22 cellular contexts compared by ENCODE assay signal in genomic region chr4:125666635-125667034, GRCh38.
DNase-seq lines count a peak whose midpoint lies in the region; ATAC-seq, FAIRE-seq and TF ChIP-seq lines count a peak whose summit lies in the region.
"Had no signal": no experiment of that assay in that cellular context is flagged by ENCODE, and none has a peak within 500 bp of the region (broad histone marks: within the 10 kb centered on the region; RNA-seq: fewer than 3 reads in every experiment).

No MANE protein-coding gene starts in this region.

- H3K4me1 ChIP-seq in adipocyte (ENCODE audit: control insufficient read depth, insufficient read depth, low read length) (no peaks in the 10 kb centered on the region), thyroid gland (peaks cover 0 to 6% of the 10 kb centered on the region in 2 donors)
- H3K4me1 ChIP-seq: Caco-2 had no signal

- peak overlapping the region; percentile 69 for H3K27ac Mint-ChIP-seq in osteocyte (ENCODE audit: unreplicated experiment)
- H3K27ac Mint-ChIP-seq: CD4-positive, alpha-beta T cell; GM23338 had no signal

- intact Hi-C loops in thyroid gland (cut with DNase I), result no loop called here

- no peak for ATAC-seq in HG02610 (IDR thresholded peaks at IDR 0.05; ENCODE audit: unreplicated experiment)
- ATAC-seq: GM23338, PC-3 had no signal

- H3K9me3 ChIP-seq in adipocyte (ENCODE audit: control insufficient read depth, low read length) (no peaks in the 10 kb centered on the region), thyroid gland (no peaks in the 10 kb centered on the region)
- H3K9me3 ChIP-seq: Caco-2 had no signal

- no peak overlapping the region for H3K4me3 ChIP-seq in adipocyte (ENCODE audit: low read length)
- no peak overlapping the region for H3K4me3 ChIP-seq in thyroid gland (replicated peaks in 1 of 3)
- H3K4me3 ChIP-seq: GM23338 had no signal

- peaks cover 4% of the 10 kb centered on the region for H3K9me3 Mint-ChIP-seq in osteocyte (ENCODE audit: unreplicated experiment)
- H3K9me3 Mint-ChIP-seq: CD4-positive, alpha-beta T cell had no signal

- no peak overlapping the region for H3K9ac ChIP-seq in adipocyte (ENCODE audit: low read length)

- DNase-seq in NCI-H345 (lab: John Stamatoyannopoulos, UW), result peak; percentile 8
- DNase-seq in NCI-H345 treated with DMSO at 0.1 percent for 48 hours (lab: John Stamatoyannopoulos, UW; ENCODE audit: unreplicated experiment), result no peak
- peak; percentile 36 for DNase-seq in NCI-H2029 treated with DMSO at 0.1 percent for 48 hours (lab: John Stamatoyannopoulos, UW)
- peak; percentile 15 for DNase-seq in adipocyte (ENCODE audit: low read depth)
- no peak for DNase-seq in osteocyte (ENCODE audit: extremely low spot score, unreplicated experiment)
- no peak for DNase-seq in thyroid gland
- no peak for DNase-seq in GM12892 (ENCODE audit: insufficient read length)
- DNase-seq: Caco-2; CD4-positive, alpha-beta T cell; HCEC 1CT; Kasumi-1; MM.1S; NCI-H1105 treated with DMSO at 0.1 percent for 48 hours; NCI-H748 treated with DMSO at 0.1 percent for 48 hours; PC-3; RPMI8226; SIG-M5 had no signal

- H3K36me3 ChIP-seq in adipocyte (ENCODE audit: control insufficient read depth, insufficient read depth, low read length, severe bottlenecking) (no peaks in the 10 kb centered on the region), thyroid gland (no peaks in the 10 kb centered on the region)

- TF ChIP-seq CTCF in osteocyte (IDR thresholded peaks at IDR 0.05), result no peak
- TF ChIP-seq CTCF in thyroid gland (IDR thresholded peaks at IDR 0.05), result no peak

- no peaks in the 10 kb centered on the region for H3K27me3 Mint-ChIP-seq in osteocyte (ENCODE audit: unreplicated experiment)
- H3K27me3 Mint-ChIP-seq: CD4-positive, alpha-beta T cell had no signal

- WGBS in thyroid gland, 2 donors, result 94 to 96% methylated on average over 1 of the region's 1 CpG

- no peak overlapping the region for H3K4me3 Mint-ChIP-seq in osteocyte (ENCODE audit: unreplicated experiment)
- H3K4me3 Mint-ChIP-seq: CD4-positive, alpha-beta T cell; GM23338 had no signal

- TF ChIP-seq POLR2A in thyroid gland (IDR thresholded peaks at IDR 0.05), result no peak
- no peak for TF ChIP-seq POLR2A in GM12892 (IDR thresholded peaks at IDR 0.05; ENCODE audit: low read depth, low read length)

- H3K36me3 Mint-ChIP-seq in osteocyte (ENCODE audit: unreplicated experiment), result no peaks in the 10 kb centered on the region

- H3K27ac ChIP-seq in thyroid gland, result no peak overlapping the region

- FAIRE-seq in GM12892 (lab: Jason Lieb, UNC), result no peak
- FAIRE-seq: A204.1, GM12891, GM18507 had no signal

- peaks cover 58% of the 10 kb centered on the region for H3K4me1 Mint-ChIP-seq in osteocyte (ENCODE audit: unreplicated experiment)
- H3K4me1 Mint-ChIP-seq: GM23338 had no signal

- H3K27me3 ChIP-seq in adipocyte (replicated peaks; ENCODE audit: control insufficient read depth, insufficient read depth, low read length), result no peaks in the 10 kb centered on the region
- H3K27me3 ChIP-seq in thyroid gland, result no peaks in the 10 kb centered on the region

Comparison
In these comparisons a context has a peak if more than half of its experiments do, and no peak if none do; other contexts are left out.
1. DNase-seq: peak in NCI-H345 (single experiment), NCI-H2029 treated with DMSO at 0.1 percent for 48 hours (single experiment) and adipocyte (single experiment); none in NCI-H345 treated with DMSO at 0.1 percent for 48 hours (single experiment), osteocyte (single experiment), thyroid gland (0 of 2) and GM12892 (single experiment).